1 cellular context compared by ENCODE assay signal in the genomic region with DNA sequence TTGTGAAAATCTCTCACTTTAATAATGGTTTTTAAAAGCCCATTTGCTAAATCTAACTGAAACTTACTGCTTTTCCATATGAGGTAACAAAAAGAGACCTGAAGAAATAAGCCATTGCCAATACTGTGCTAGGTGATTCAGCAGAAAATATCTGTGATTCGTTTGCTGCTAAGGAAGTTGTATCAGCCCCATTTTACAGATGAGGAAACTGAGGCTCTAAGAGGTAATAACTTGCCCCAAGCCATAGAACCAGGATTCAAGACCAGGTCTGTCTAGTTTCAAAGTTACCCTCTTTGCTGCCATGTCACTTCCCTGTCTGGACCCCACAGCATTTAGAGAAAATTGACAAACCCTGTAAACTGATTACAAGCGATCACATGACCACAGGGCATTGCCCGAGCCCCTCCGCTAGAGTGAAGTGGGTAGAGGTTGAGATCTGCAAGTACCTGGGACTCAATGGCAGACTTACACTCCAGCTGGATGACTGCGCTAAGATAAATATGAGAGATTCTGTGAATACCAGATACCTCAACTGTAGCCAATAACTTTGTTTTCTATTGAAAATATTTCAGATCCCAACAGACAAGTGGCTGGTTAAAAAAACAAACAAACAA.
TF ChIP-seq lines count a peak whose summit lies in the region.

No MANE protein-coding gene starts in this region.

TF ChIP-seq in K562, 482 proteins besides CTCF, POLR2A, EP300 and RAD21 (continued from another document and continues in another):
- TF ChIP-seq, protein P1, sequence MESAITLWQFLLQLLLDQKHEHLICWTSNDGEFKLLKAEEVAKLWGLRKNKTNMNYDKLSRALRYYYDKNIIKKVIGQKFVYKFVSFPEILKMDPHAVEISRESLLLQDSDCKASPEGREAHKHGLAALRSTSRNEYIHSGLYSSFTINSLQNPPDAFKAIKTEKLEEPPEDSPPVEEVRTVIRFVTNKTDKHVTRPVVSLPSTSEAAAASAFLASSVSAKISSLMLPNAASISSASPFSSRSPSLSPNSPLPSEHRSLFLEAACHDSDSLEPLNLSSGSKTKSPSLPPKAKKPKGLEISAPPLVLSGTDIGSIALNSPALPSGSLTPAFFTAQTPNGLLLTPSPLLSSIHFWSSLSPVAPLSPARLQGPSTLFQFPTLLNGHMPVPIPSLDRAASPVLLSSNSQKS (CRISPR knock-in tag; IDR thresholded peaks at IDR 0.05) = no peak
- TF ChIP-seq, protein P2, sequence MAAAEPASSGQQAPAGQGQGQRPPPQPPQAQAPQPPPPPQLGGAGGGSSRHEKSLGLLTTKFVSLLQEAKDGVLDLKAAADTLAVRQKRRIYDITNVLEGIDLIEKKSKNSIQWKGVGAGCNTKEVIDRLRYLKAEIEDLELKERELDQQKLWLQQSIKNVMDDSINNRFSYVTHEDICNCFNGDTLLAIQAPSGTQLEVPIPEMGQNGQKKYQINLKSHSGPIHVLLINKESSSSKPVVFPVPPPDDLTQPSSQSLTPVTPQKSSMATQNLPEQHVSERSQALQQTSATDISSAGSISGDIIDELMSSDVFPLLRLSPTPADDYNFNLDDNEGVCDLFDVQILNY (CRISPR knock-in tag; IDR thresholded peaks at IDR 0.05) = no peak
- TF ChIP-seq HDAC2 (IDR thresholded peaks at IDR 0.05) (peak; percentile 94; the same call in 1 of the 2 replicates), FOS (IDR thresholded peaks at IDR 0.05; ENCODE audit: extremely low read depth, insufficient read length) (no peak), NR4A1 (CRISPR knock-in tag; IDR thresholded peaks at IDR 0.05) (no peak), NR4A1 (tag; IDR thresholded peaks at IDR 0.05) (no peak), RHOXF2B (CRISPR knock-in tag; conservative IDR thresholded peaks at IDR 0.05) (no peak), ZNF77 (CRISPR knock-in tag; IDR thresholded peaks at IDR 0.05) (no peak), ZNF311 (CRISPR knock-in tag; IDR thresholded peaks at IDR 0.05) (no peak), MYBL2 (IDR thresholded peaks at IDR 0.05; ENCODE audit: low read depth) (no peak), MYBL2 (CRISPR knock-in tag; IDR thresholded peaks at IDR 0.05; ENCODE audit: borderline replicate concordance) (no peak), ZNF263 (CRISPR knock-in tag; IDR thresholded peaks at IDR 0.05; ENCODE audit: borderline replicate concordance) (no peak), HDAC1 (IDR thresholded peaks at IDR 0.05) (peak; percentile 26 to 33; a peak in 1 of 4 replicates), ZNF24 (IDR thresholded peaks at IDR 0.05) (no peak), CBX1 (IDR thresholded peaks at IDR 0.05; ENCODE audit: low read depth) (peak; percentile 84; the same call in 1 of the 2 replicates), SAP30 (IDR thresholded peaks at IDR 0.05; ENCODE audit: borderline replicate concordance, insufficient read depth, low read depth, low read length, poor library complexity, severe bottlenecking) (no peak), RCOR1 (IDR thresholded peaks at IDR 0.05; ENCODE audit: borderline replicate concordance in 1 of 2, low read depth in 2 of 2, low read length in 2 of 2) (peak in 1 of 2 experiments; percentile 89; a peak in 2 of 4 replicates), ELF2 (CRISPR knock-in tag; IDR thresholded peaks at IDR 0.05) (no peak), SMARCE1 (IDR thresholded peaks at IDR 0.05) (no peak), YBX1 (IDR thresholded peaks at IDR 0.05) (no peak), ZNF121 (CRISPR knock-in tag; conservative IDR thresholded peaks at IDR 0.05) (no peak), SMARCA5 (IDR thresholded peaks at IDR 0.05) (peak; percentile 79; the same call in 1 of the 2 replicates), TEAD1 (CRISPR knock-in tag; IDR thresholded peaks at IDR 0.05) (no peak), E2F3 (CRISPR knock-in tag; IDR thresholded peaks at IDR 0.05) (no peak), ZNF316 (IDR thresholded peaks at IDR 0.05) (peak; percentile 17; the same call in 1 of the 2 replicates), CHD4 (IDR thresholded peaks at IDR 0.05; ENCODE audit: insufficient read depth, insufficient replicate concordance, low read depth, low read length, poor library complexity, severe bottlenecking) (peak; percentile 97), FOXK1 (CRISPR knock-in tag; IDR thresholded peaks at IDR 0.05; ENCODE audit: borderline replicate concordance) (no peak)
- TF ChIP-seq, protein P3, sequence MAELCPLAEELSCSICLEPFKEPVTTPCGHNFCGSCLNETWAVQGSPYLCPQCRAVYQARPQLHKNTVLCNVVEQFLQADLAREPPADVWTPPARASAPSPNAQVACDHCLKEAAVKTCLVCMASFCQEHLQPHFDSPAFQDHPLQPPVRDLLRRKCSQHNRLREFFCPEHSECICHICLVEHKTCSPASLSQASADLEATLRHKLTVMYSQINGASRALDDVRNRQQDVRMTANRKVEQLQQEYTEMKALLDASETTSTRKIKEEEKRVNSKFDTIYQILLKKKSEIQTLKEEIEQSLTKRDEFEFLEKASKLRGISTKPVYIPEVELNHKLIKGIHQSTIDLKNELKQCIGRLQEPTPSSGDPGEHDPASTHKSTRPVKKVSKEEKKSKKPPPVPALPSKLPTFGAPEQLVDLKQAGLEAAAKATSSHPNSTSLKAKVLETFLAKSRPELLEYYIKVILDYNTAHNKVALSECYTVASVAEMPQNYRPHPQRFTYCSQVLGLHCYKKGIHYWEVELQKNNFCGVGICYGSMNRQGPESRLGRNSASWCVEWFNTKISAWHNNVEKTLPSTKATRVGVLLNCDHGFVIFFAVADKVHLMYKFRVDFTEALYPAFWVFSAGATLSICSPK (IDR thresholded peaks at IDR 0.05; ENCODE audit: borderline replicate concordance) = no peak
- TF ChIP-seq, protein P4, sequence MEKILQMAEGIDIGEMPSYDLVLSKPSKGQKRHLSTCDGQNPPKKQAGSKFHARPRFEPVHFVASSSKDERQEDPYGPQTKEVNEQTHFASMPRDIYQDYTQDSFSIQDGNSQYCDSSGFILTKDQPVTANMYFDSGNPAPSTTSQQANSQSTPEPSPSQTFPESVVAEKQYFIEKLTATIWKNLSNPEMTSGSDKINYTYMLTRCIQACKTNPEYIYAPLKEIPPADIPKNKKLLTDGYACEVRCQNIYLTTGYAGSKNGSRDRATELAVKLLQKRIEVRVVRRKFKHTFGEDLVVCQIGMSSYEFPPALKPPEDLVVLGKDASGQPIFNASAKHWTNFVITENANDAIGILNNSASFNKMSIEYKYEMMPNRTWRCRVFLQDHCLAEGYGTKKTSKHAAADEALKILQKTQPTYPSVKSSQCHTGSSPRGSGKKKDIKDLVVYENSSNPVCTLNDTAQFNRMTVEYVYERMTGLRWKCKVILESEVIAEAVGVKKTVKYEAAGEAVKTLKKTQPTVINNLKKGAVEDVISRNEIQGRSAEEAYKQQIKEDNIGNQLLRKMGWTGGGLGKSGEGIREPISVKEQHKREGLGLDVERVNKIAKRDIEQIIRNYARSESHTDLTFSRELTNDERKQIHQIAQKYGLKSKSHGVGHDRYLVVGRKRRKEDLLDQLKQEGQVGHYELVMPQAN (IDR thresholded peaks at IDR 0.05; ENCODE audit: borderline replicate concordance) = peak; percentile 29; the same call in 1 of the 2 replicates
- TF ChIP-seq, protein P5, sequence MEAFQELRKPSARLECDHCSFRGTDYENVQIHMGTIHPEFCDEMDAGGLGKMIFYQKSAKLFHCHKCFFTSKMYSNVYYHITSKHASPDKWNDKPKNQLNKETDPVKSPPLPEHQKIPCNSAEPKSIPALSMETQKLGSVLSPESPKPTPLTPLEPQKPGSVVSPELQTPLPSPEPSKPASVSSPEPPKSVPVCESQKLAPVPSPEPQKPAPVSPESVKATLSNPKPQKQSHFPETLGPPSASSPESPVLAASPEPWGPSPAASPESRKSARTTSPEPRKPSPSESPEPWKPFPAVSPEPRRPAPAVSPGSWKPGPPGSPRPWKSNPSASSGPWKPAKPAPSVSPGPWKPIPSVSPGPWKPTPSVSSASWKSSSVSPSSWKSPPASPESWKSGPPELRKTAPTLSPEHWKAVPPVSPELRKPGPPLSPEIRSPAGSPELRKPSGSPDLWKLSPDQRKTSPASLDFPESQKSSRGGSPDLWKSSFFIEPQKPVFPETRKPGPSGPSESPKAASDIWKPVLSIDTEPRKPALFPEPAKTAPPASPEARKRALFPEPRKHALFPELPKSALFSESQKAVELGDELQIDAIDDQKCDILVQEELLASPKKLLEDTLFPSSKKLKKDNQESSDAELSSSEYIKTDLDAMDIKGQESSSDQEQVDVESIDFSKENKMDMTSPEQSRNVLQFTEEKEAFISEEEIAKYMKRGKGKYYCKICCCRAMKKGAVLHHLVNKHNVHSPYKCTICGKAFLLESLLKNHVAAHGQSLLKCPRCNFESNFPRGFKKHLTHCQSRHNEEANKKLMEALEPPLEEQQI (IDR thresholded peaks at IDR 0.05) = no peak
- TF ChIP-seq, protein P6, sequence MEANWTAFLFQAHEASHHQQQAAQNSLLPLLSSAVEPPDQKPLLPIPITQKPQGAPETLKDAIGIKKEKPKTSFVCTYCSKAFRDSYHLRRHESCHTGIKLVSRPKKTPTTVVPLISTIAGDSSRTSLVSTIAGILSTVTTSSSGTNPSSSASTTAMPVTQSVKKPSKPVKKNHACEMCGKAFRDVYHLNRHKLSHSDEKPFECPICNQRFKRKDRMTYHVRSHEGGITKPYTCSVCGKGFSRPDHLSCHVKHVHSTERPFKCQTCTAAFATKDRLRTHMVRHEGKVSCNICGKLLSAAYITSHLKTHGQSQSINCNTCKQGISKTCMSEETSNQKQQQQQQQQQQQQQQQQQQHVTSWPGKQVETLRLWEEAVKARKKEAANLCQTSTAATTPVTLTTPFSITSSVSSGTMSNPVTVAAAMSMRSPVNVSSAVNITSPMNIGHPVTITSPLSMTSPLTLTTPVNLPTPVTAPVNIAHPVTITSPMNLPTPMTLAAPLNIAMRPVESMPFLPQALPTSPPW (CRISPR knock-in tag; IDR thresholded peaks at IDR 0.05) = no peak
- TF ChIP-seq, protein P7, sequence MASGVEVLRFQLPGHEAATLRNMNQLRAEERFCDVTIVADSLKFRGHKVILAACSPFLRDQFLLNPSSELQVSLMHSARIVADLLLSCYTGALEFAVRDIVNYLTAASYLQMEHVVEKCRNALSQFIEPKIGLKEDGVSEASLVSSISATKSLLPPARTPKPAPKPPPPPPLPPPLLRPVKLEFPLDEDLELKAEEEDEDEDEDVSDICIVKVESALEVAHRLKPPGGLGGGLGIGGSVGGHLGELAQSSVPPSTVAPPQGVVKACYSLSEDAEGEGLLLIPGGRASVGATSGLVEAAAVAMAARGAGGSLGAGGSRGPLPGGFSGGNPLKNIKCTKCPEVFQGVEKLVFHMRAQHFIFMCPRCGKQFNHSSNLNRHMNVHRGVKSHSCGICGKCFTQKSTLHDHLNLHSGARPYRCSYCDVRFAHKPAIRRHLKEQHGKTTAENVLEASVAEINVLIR (CRISPR knock-in tag; IDR thresholded peaks at IDR 0.05) = no peak
- TF ChIP-seq, protein P8, sequence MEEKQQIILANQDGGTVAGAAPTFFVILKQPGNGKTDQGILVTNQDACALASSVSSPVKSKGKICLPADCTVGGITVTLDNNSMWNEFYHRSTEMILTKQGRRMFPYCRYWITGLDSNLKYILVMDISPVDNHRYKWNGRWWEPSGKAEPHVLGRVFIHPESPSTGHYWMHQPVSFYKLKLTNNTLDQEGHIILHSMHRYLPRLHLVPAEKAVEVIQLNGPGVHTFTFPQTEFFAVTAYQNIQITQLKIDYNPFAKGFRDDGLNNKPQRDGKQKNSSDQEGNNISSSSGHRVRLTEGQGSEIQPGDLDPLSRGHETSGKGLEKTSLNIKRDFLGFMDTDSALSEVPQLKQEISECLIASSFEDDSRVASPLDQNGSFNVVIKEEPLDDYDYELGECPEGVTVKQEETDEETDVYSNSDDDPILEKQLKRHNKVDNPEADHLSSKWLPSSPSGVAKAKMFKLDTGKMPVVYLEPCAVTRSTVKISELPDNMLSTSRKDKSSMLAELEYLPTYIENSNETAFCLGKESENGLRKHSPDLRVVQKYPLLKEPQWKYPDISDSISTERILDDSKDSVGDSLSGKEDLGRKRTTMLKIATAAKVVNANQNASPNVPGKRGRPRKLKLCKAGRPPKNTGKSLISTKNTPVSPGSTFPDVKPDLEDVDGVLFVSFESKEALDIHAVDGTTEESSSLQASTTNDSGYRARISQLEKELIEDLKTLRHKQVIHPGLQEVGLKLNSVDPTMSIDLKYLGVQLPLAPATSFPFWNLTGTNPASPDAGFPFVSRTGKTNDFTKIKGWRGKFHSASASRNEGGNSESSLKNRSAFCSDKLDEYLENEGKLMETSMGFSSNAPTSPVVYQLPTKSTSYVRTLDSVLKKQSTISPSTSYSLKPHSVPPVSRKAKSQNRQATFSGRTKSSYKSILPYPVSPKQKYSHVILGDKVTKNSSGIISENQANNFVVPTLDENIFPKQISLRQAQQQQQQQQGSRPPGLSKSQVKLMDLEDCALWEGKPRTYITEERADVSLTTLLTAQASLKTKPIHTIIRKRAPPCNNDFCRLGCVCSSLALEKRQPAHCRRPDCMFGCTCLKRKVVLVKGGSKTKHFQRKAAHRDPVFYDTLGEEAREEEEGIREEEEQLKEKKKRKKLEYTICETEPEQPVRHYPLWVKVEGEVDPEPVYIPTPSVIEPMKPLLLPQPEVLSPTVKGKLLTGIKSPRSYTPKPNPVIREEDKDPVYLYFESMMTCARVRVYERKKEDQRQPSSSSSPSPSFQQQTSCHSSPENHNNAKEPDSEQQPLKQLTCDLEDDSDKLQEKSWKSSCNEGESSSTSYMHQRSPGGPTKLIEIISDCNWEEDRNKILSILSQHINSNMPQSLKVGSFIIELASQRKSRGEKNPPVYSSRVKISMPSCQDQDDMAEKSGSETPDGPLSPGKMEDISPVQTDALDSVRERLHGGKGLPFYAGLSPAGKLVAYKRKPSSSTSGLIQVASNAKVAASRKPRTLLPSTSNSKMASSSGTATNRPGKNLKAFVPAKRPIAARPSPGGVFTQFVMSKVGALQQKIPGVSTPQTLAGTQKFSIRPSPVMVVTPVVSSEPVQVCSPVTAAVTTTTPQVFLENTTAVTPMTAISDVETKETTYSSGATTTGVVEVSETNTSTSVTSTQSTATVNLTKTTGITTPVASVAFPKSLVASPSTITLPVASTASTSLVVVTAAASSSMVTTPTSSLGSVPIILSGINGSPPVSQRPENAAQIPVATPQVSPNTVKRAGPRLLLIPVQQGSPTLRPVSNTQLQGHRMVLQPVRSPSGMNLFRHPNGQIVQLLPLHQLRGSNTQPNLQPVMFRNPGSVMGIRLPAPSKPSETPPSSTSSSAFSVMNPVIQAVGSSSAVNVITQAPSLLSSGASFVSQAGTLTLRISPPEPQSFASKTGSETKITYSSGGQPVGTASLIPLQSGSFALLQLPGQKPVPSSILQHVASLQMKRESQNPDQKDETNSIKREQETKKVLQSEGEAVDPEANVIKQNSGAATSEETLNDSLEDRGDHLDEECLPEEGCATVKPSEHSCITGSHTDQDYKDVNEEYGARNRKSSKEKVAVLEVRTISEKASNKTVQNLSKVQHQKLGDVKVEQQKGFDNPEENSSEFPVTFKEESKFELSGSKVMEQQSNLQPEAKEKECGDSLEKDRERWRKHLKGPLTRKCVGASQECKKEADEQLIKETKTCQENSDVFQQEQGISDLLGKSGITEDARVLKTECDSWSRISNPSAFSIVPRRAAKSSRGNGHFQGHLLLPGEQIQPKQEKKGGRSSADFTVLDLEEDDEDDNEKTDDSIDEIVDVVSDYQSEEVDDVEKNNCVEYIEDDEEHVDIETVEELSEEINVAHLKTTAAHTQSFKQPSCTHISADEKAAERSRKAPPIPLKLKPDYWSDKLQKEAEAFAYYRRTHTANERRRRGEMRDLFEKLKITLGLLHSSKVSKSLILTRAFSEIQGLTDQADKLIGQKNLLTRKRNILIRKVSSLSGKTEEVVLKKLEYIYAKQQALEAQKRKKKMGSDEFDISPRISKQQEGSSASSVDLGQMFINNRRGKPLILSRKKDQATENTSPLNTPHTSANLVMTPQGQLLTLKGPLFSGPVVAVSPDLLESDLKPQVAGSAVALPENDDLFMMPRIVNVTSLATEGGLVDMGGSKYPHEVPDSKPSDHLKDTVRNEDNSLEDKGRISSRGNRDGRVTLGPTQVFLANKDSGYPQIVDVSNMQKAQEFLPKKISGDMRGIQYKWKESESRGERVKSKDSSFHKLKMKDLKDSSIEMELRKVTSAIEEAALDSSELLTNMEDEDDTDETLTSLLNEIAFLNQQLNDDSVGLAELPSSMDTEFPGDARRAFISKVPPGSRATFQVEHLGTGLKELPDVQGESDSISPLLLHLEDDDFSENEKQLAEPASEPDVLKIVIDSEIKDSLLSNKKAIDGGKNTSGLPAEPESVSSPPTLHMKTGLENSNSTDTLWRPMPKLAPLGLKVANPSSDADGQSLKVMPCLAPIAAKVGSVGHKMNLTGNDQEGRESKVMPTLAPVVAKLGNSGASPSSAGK (IDR thresholded peaks at IDR 0.05) = no peak
